ENCODE assay signal across 1 cellular context in genomic region chrX:134377537-134377936, GRCh38.
TF ChIP-seq lines count a peak whose summit lies in the region.

No MANE protein-coding gene starts in this region.

TF ChIP-seq in GM23338, 12 proteins besides CTCF, POLR2A, EP300 and RAD21 (continued from another document):
- TF ChIP-seq, protein P1, sequence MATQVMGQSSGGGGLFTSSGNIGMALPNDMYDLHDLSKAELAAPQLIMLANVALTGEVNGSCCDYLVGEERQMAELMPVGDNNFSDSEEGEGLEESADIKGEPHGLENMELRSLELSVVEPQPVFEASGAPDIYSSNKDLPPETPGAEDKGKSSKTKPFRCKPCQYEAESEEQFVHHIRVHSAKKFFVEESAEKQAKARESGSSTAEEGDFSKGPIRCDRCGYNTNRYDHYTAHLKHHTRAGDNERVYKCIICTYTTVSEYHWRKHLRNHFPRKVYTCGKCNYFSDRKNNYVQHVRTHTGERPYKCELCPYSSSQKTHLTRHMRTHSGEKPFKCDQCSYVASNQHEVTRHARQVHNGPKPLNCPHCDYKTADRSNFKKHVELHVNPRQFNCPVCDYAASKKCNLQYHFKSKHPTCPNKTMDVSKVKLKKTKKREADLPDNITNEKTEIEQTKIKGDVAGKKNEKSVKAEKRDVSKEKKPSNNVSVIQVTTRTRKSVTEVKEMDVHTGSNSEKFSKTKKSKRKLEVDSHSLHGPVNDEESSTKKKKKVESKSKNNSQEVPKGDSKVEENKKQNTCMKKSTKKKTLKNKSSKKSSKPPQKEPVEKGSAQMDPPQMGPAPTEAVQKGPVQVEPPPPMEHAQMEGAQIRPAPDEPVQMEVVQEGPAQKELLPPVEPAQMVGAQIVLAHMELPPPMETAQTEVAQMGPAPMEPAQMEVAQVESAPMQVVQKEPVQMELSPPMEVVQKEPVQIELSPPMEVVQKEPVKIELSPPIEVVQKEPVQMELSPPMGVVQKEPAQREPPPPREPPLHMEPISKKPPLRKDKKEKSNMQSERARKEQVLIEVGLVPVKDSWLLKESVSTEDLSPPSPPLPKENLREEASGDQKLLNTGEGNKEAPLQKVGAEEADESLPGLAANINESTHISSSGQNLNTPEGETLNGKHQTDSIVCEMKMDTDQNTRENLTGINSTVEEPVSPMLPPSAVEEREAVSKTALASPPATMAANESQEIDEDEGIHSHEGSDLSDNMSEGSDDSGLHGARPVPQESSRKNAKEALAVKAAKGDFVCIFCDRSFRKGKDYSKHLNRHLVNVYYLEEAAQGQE (IDR thresholded peaks at IDR 0.05; ENCODE audit: unreplicated experiment): no peak
- TF ChIP-seq, protein P2, sequence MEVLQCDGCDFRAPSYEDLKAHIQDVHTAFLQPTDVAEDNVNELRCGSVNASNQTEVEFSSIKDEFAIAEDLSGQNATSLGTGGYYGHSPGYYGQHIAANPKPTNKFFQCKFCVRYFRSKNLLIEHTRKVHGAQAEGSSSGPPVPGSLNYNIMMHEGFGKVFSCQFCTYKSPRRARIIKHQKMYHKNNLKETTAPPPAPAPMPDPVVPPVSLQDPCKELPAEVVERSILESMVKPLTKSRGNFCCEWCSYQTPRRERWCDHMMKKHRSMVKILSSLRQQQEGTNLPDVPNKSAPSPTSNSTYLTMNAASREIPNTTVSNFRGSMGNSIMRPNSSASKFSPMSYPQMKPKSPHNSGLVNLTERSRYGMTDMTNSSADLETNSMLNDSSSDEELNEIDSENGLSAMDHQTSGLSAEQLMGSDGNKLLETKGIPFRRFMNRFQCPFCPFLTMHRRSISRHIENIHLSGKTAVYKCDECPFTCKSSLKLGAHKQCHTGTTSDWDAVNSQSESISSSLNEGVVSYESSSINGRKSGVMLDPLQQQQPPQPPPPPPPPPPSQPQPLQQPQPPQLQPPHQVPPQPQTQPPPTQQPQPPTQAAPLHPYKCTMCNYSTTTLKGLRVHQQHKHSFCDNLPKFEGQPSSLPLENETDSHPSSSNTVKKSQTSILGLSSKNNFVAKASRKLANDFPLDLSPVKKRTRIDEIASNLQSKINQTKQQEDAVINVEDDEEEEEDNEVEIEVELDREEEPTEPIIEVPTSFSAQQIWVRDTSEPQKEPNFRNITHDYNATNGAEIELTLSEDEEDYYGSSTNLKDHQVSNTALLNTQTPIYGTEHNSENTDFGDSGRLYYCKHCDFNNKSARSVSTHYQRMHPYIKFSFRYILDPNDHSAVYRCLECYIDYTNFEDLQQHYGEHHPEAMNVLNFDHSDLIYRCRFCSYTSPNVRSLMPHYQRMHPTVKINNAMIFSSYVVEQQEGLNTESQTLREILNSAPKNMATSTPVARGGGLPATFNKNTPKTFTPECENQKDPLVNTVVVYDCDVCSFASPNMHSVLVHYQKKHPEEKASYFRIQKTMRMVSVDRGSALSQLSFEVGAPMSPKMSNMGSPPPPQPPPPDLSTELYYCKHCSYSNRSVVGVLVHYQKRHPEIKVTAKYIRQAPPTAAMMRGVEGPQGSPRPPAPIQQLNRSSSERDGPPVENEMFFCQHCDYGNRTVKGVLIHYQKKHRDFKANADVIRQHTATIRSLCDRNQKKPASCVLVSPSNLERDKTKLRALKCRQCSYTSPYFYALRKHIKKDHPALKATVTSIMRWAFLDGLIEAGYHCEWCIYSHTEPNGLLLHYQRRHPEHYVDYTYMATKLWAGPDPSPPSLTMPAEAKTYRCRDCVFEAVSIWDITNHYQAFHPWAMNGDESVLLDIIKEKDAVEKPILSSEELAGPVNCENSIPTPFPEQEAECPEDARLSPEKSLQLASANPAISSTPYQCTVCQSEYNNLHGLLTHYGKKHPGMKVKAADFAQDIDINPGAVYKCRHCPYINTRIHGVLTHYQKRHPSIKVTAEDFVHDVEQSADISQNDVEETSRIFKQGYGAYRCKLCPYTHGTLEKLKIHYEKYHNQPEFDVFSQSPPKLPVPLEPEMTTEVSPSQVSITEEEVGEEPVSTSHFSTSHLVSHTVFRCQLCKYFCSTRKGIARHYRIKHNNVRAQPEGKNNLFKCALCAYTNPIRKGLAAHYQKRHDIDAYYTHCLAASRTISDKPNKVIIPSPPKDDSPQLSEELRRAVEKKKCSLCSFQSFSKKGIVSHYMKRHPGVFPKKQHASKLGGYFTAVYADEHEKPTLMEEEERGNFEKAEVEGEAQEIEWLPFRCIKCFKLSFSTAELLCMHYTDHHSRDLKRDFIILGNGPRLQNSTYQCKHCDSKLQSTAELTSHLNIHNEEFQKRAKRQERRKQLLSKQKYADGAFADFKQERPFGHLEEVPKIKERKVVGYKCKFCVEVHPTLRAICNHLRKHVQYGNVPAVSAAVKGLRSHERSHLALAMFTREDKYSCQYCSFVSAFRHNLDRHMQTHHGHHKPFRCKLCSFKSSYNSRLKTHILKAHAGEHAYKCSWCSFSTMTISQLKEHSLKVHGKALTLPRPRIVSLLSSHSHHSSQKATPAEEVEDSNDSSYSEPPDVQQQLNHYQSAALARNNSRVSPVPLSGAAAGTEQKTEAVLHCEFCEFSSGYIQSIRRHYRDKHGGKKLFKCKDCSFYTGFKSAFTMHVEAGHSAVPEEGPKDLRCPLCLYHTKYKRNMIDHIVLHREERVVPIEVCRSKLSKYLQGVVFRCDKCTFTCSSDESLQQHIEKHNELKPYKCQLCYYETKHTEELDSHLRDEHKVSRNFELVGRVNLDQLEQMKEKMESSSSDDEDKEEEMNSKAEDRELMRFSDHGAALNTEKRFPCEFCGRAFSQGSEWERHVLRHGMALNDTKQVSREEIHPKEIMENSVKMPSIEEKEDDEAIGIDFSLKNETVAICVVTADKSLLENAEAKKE (CRISPR knock-in tag; IDR thresholded peaks at IDR 0.05): no peak
TF ChIP-seq in GM23338: peak in this region for 0.
